Comparison of ENCODE assay signal across 16 cellular contexts in genomic region chr7:84274029-84274638, GRCh38.
DNase-seq lines count a peak whose midpoint lies in the region; ATAC-seq, FAIRE-seq and TF ChIP-seq lines count a peak whose summit lies in the region.
"Had no signal": no experiment of that assay in that cellular context is flagged by ENCODE, and none has a peak within 500 bp of the region (broad histone marks: within the 10 kb centered on the region; RNA-seq: fewer than 3 reads in every experiment).

No MANE protein-coding gene starts in this region.

- H3K23ac ChIP-seq in H9 (ENCODE audit: insufficient read length, low read depth, low read length), result no peak overlapping the region

- peak overlapping the region; percentile 21 for H2BK12ac ChIP-seq in H9 (ENCODE audit: insufficient read length, low read depth, low read length)

- H2BK120ac ChIP-seq in H9 (ENCODE audit: low read depth, low read length, poor library complexity, severe bottlenecking), result no peak overlapping the region

- no peak overlapping the region for H3K18ac ChIP-seq in H9 (ENCODE audit: insufficient read length, low read depth, low read length)

- no peak overlapping the region for H4K8ac ChIP-seq in H9 (replicated peaks; ENCODE audit: insufficient read length, low read depth, low read length)

- H3K4me1 Mint-ChIP-seq in H9 (peaks cover 27 to 35% of the 10 kb centered on the region in 2 experiments), WTC11 (peaks cover 40% of the 10 kb centered on the region)
- H3K4me1 Mint-ChIP-seq: activated naive CD8-positive, alpha-beta T cell treated with anti-CD3 and anti-CD28 coated beads, Interleukin-2, amount 10 ng/mL, durations not matched to agents 7 days and 5 days had no signal

- H3K56ac ChIP-seq in H9 (ENCODE audit: insufficient read length, low read depth, low read length), result no peak overlapping the region

- CTCF ChIA-PET in A549 (lab: Yijun Ruan, JAX), result no interaction called here
- CTCF ChIA-PET in WTC11 (lab: Charles Lee), result no interaction called here

- no peak overlapping the region for H2BK15ac ChIP-seq in H9 (ENCODE audit: low read depth, low read length)

- no peak overlapping the region for H3K4ac ChIP-seq in H9 (ENCODE audit: low read depth, low read length)

- H4K91ac ChIP-seq in H9 (ENCODE audit: insufficient read length, low read depth, low read length), result no peak overlapping the region

- 68% methylated on average over 3 of the region's 3 CpGs for WGBS in A549 (ENCODE audit: missing lambda C conversion rate)
- no CpG with 5 or more reads among the region's 3 CpGs for WGBS in H9 (ENCODE audit: extremely low coverage, insufficient read length, low lambda C conversion rate)

- H3K9me3 ChIP-seq in A549 (no peaks in the 10 kb centered on the region), H9 (ENCODE audit: control insufficient read depth, low read depth, low read length) (no peaks in the 10 kb centered on the region)
- H3K9me3 ChIP-seq: ovary had no signal

- H3K27ac ChIP-seq in A549 (peak overlapping the region in 1 of 2 experiments; percentile 40; a peak in 1 of 6 replicates), H9 (ENCODE audit: insufficient read length, low read depth, low read length) (no peak overlapping the region)
- H3K27ac ChIP-seq: ovary had no signal

- POLR2A ChIA-PET in A549 (lab: Yijun Ruan, JAX), result no interaction called here
- POLR2A ChIA-PET in WTC11 (lab: Charles Lee), result no interaction called here

- H3K4me1 ChIP-seq in A549 (no peaks in the 10 kb centered on the region), H9 (ENCODE audit: insufficient read depth, low read length) (peaks cover 3% of the 10 kb centered on the region)

- H3K79me1 ChIP-seq in H9 (ENCODE audit: insufficient read depth, low read depth, low read length, poor library complexity, severe bottlenecking), result no peaks in the 10 kb centered on the region

- no peak overlapping the region for H3K4me3 ChIP-seq in A549
- H3K4me3 ChIP-seq: ovary had no signal

- H3T11ph ChIP-seq in H9 (ENCODE audit: low read length), result no peak overlapping the region

- H3K79me2 ChIP-seq in H9 (ENCODE audit: insufficient read depth, low read length), result no peaks in the 10 kb centered on the region

- H3K4me3 Mint-ChIP-seq in H9, result no peak overlapping the region
- H3K4me3 Mint-ChIP-seq in WTC11, result no peak overlapping the region
- H3K4me3 Mint-ChIP-seq: activated naive CD8-positive, alpha-beta T cell treated with anti-CD3 and anti-CD28 coated beads, Interleukin-2, amount 10 ng/mL, durations not matched to agents 7 days and 5 days; mesothelial cell of epicardium had no signal

- H3K4me2 ChIP-seq in A549, result 0 out of 3 replicates have a peak overlapping the region, but pooled peaks have one; percentile 27
- H3K4me2 ChIP-seq in H9 (ENCODE audit: insufficient read depth, insufficient read length, low read length), result no peak overlapping the region

- peaks cover 0 to 2% of the 10 kb centered on the region in 2 experiments; a peak in 2 of 5 replicates for H3K9me3 Mint-ChIP-seq in H9
- peaks cover 7% of the 10 kb centered on the region for H3K9me3 Mint-ChIP-seq in WTC11
- H3K9me3 Mint-ChIP-seq: activated naive CD8-positive, alpha-beta T cell treated with anti-CD3 and anti-CD28 coated beads, Interleukin-2, amount 10 ng/mL, durations not matched to agents 7 days and 5 days had no signal

- no peak overlapping the region for H4K5ac ChIP-seq in H9 (ENCODE audit: insufficient read length, low read depth, low read length)

- peak overlapping the region in 1 of 3 experiments; percentile 41; a peak in 3 of 7 replicates for H3K27ac Mint-ChIP-seq in H9
- peak overlapping the region; percentile 72 for H3K27ac Mint-ChIP-seq in WTC11
- H3K27ac Mint-ChIP-seq: activated naive CD8-positive, alpha-beta T cell treated with anti-CD3 and anti-CD28 coated beads, Interleukin-2, amount 10 ng/mL, durations not matched to agents 7 days and 5 days; mesothelial cell of epicardium had no signal

- peak overlapping the region; percentile 49 for H2AFZ ChIP-seq in H9 (ENCODE audit: low read length)

- no peaks in the 10 kb centered on the region for H4K20me1 ChIP-seq in H9 (ENCODE audit: control insufficient read depth, insufficient read depth, insufficient read length)

- H2BK20ac ChIP-seq in H9 (ENCODE audit: low read depth, low read length, poor library complexity, severe bottlenecking), result no peak overlapping the region

- peaks cover 0 to 3% (median 1%) of the 10 kb centered on the region in 3 experiments; a peak in 2 of 7 replicates for H3K36me3 Mint-ChIP-seq in H9 (ENCODE audit: insufficient read depth in 1 of 3, low read depth in 3 of 3)
- peaks cover 7% of the 10 kb centered on the region for H3K36me3 Mint-ChIP-seq in WTC11
- H3K36me3 Mint-ChIP-seq: activated naive CD8-positive, alpha-beta T cell treated with anti-CD3 and anti-CD28 coated beads, Interleukin-2, amount 10 ng/mL, durations not matched to agents 7 days and 5 days; mesothelial cell of epicardium had no signal

- H3K23me2 ChIP-seq in H9 (ENCODE audit: insufficient read length, low read depth, low read length, poor library complexity, severe bottlenecking), result no peaks in the 10 kb centered on the region

- no peak for ATAC-seq in A549
- peak; percentile 49 for ATAC-seq in WTC11
- ATAC-seq: activated CD4-positive, CD25-positive, alpha-beta regulatory T cell treated with anti-CD3 and anti-CD28 coated beads, Interleukin-2, amount 50 U/mL, for 24 hours had no signal

- no peak overlapping the region for H2BK5ac ChIP-seq in H9 (ENCODE audit: insufficient read length, low read length)

- TF ChIP-seq EP300 in A549 (IDR thresholded peaks at IDR 0.05), result no peak

- no peak for TF ChIP-seq RAD21 in A549 (conservative IDR thresholded peaks at IDR 0.05 in 1 of 2, IDR thresholded peaks at IDR 0.05 in 1 of 2)

- no peak for FAIRE-seq in A549 (lab: Jason Lieb, UNC)

- TF ChIP-seq POLR2A in A549 (IDR thresholded peaks at IDR 0.05; ENCODE audit: low read length), result no peak

- no peaks in the 10 kb centered on the region for H3K27me3 ChIP-seq in H9 (ENCODE audit: insufficient read depth, low read length)
- H3K27me3 ChIP-seq: ovary had no signal

- H3K14ac ChIP-seq in H9 (ENCODE audit: insufficient read depth, low read length), result no peak overlapping the region

- H3K9ac ChIP-seq in H9 (ENCODE audit: extremely low read depth, insufficient read length, low read length), result no peak overlapping the region

- H2AK5ac ChIP-seq in H9 (ENCODE audit: insufficient read length, low read length), result no peak overlapping the region

- H3K27me3 Mint-ChIP-seq in H9 (ENCODE audit: low read depth) (no peaks in the 10 kb centered on the region), WTC11 (ENCODE audit: low read depth) (no peaks in the 10 kb centered on the region)

- TF ChIP-seq CTCF in A549 (IDR thresholded peaks at IDR 0.05) (no peak), H9 (conservative IDR thresholded peaks at IDR 0.05) (no peak), WTC11 (IDR thresholded peaks at IDR 0.05) (no peak)

- DNase-seq in A549 (ENCODE audit: low read depth in 1 of 2, low spot score in 1 of 2) (no peak), H9 (no peak), WTC11 (ENCODE audit: low spot score) (no peak), iris pigment epithelial cell (ENCODE audit: low read depth) (peak; percentile 13), AG20443 (ENCODE audit: low spot score) (no peak), hypothalamus (lab: John Stamatoyannopoulos, UW) (no peak)
- DNase-seq in activated CD4-positive, alpha-beta T cell treated with anti-CD3 and anti-CD28 coated beads, Interleukin-2, amount 50 U/mL, for 4 hours, result no peak
- no peak for DNase-seq in stimulated activated naive CD4-positive, alpha-beta T cell treated with Interleukin-2 at 50 U/mL for 16 hours (lab: John Stamatoyannopoulos, UW)
- DNase-seq: activated CD8-positive, alpha-beta memory T cell treated with anti-CD3 and anti-CD28 coated beads, Interleukin-2, amount 50 U/mL, for 48 hours; activated naive CD8-positive, alpha-beta T cell treated with anti-CD3 and anti-CD28 coated beads, Interleukin-2, amount 10 ng/mL, durations not matched to agents 7 days and 5 days; erythroblast; ovary; stimulated activated CD4-positive, alpha-beta T cell treated with anti-CD3 and anti-CD28 coated beads, Interleukin-12 subunit alpha, Interleukin-12 subunit beta, amount 100 ng/mL, for 4 hours; T-helper 1 cell had no signal

TF ChIP-seq in A549, 52 proteins besides CTCF, POLR2A, EP300 and RAD21:
- no peak for TF ChIP-seq EHF (CRISPR knock-in tag; IDR thresholded peaks at IDR 0.05)
- TF ChIP-seq MYC (IDR thresholded peaks at IDR 0.05; ENCODE audit: borderline replicate concordance, low read length), result no peak
- no peak for TF ChIP-seq CEBPB (IDR thresholded peaks at IDR 0.05)
- TF ChIP-seq RARB (CRISPR knock-in tag; IDR thresholded peaks at IDR 0.05), result no peak
- TF ChIP-seq EHMT2 (IDR thresholded peaks at IDR 0.05; ENCODE audit: low read depth), result no peak
- TF ChIP-seq FOSL2 (IDR thresholded peaks at IDR 0.05), result no peak
- TF ChIP-seq FOSL2 (CRISPR knock-in tag; IDR thresholded peaks at IDR 0.05), result no peak

TF ChIP-seq in WTC11, 78 proteins besides CTCF, POLR2A, EP300 and RAD21:
- TF ChIP-seq GABPB1 (CRISPR knock-in tag; IDR thresholded peaks at IDR 0.05), result no peak
